ENCODE assay signal across 8 cellular contexts in the genomic region with DNA sequence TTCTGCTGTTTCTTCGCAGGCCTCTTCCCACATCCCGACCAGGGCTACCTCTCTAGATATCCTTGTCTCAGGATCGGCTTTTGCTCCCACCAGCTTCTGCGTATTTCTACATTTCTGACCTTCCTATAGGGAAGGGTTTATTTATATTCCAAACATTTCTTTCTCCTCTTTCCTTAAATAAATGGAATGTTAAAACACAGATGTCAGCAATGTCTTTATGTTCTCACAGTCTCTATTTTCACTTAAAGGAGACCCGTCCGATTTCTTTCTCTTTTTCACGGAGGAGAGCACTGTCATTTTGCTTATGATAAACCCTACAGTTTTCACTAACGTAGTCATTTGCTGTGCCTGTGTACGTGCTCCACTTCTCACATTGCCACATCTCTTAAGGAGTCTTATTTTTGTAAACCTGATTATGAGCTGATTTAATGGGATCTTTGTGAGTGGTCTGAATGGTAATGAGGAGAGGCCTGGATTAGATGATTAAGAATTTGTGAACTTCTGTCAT. TPM values are rescaled to one million over a fixed set of nuclear protein-coding genes. Genes with fewer than 3 reads are reported as not detected.
A peak's percentile ranks its signal among the peaks of the same experiment; 100 is the strongest.
DNase-seq lines count a peak whose midpoint lies in the region; ATAC-seq, FAIRE-seq and TF ChIP-seq lines count a peak whose summit lies in the region.

No MANE protein-coding gene starts in this region.

- H3K4me1 ChIP-seq in kidney (ENCODE audit: control insufficient read depth in 1 of 2, insufficient read depth in 1 of 2, low read depth in 1 of 2, low read length in 2 of 2) (peaks cover 0 to 4% of the 10 kb centered on the region in 2 donors), tibial artery (peaks cover 0 to 19% (median 12%) of the 10 kb centered on the region in 4 donors)

- H3K9ac ChIP-seq in kidney (ENCODE audit: low read length in 2 of 2): no peak overlapping the region

- ATAC-seq in HG03558 (IDR thresholded peaks at IDR 0.05; ENCODE audit: extremely low read depth, unreplicated experiment) (peak; percentile 8), GM18498 (IDR thresholded peaks at IDR 0.05; ENCODE audit: unreplicated experiment) (no peak)
- no peak for ATAC-seq in activated T-helper 17 cell treated with anti-CD3 and anti-CD28 coated beads, Interleukin-2, amount 50 U/mL, for 72 hours (replicated peaks)

- FAIRE-seq in kidney (lab: Jason Lieb, UNC): no peak

- H3K27me3 ChIP-seq in tibial artery: no peaks in the 10 kb centered on the region

- H3K9me3 Mint-ChIP-seq in activated T-helper 17 cell treated with anti-CD3 and anti-CD28 coated beads, Interleukin-2, amount 50 U/mL, for 72 hours: peaks cover under 1% of the 10 kb centered on the region

- H3K27ac ChIP-seq in kidney (ENCODE audit: low read depth in 2 of 2, low read length in 2 of 2) (no peak overlapping the region), tibial artery (no peak overlapping the region)

- H3K36me3 Mint-ChIP-seq in activated T-helper 17 cell treated with anti-CD3 and anti-CD28 coated beads, Interleukin-2, amount 50 U/mL, for 72 hours (ENCODE audit: low read depth): peaks cover 47% of the 10 kb centered on the region

- peaks cover 0 to 8% of the 10 kb centered on the region in 2 donors for H3K36me3 ChIP-seq in kidney (ENCODE audit: control insufficient read depth in 1 of 2, insufficient read depth in 2 of 2, low read length in 2 of 2)
- H3K36me3 ChIP-seq in tibial artery: peaks cover 0 to 21% (median 15%) of the 10 kb centered on the region in 3 donors

- peaks cover 11% of the 10 kb centered on the region for H3K4me1 Mint-ChIP-seq in activated T-helper 17 cell treated with anti-CD3 and anti-CD28 coated beads, Interleukin-2, amount 50 U/mL, for 72 hours

- intact Hi-C loops in kidney (cut with DNase I) (no loop called here), tibial artery (cut with DNase I; ENCODE audit: low total_unique reads) (loop anchor here (5.0 kb wide), 2 partner anchors 50 to 215 kb away; partner anchors contain the start of genes EXOSC7, ZDHHC3 and ZNF502)

- peak overlapping the region; percentile 87 to 100 for H3K4me3 ChIP-seq in kidney (ENCODE audit: low read length in 2 of 2)
- peak overlapping the region; percentile 83 to 94 for H3K4me3 ChIP-seq in tibial artery

- DNase-seq in GM04503 (ENCODE audit: low read depth): peak; percentile 2
- no peak for DNase-seq in kidney
- DNase-seq in tibial artery: no peak
- no peak for DNase-seq in NCI-H128 (lab: John Stamatoyannopoulos, UW; ENCODE audit: unreplicated experiment)
- no peak for DNase-seq in GM20000 (ENCODE audit: low spot score)

- peak overlapping the region; percentile 74 for H3K27ac Mint-ChIP-seq in activated T-helper 17 cell treated with anti-CD3 and anti-CD28 coated beads, Interleukin-2, amount 50 U/mL, for 72 hours

- TF ChIP-seq CTCF in kidney (IDR thresholded peaks at IDR 0.05; ENCODE audit: borderline replicate concordance, extremely low read depth, insufficient read depth): no peak
- no peak for TF ChIP-seq CTCF in tibial artery (IDR thresholded peaks at IDR 0.05)
- TF ChIP-seq CTCF in GM20000 (IDR thresholded peaks at IDR 0.05; ENCODE audit: extremely low read depth, missing control alignments): no peak

- H3K4me3 Mint-ChIP-seq in activated T-helper 17 cell treated with anti-CD3 and anti-CD28 coated beads, Interleukin-2, amount 50 U/mL, for 72 hours: peak overlapping the region; percentile 88

- H3K9me3 ChIP-seq in kidney (ENCODE audit: control insufficient read depth in 1 of 2, low read length in 2 of 2) (peaks cover 0 to 7% of the 10 kb centered on the region in 2 donors), tibial artery (peaks cover 0 to 4% (median 0%) of the 10 kb centered on the region in 3 donors)

- H3K27me3 Mint-ChIP-seq in activated T-helper 17 cell treated with anti-CD3 and anti-CD28 coated beads, Interleukin-2, amount 50 U/mL, for 72 hours: no peaks in the 10 kb centered on the region

RNA-seq across cellular contexts. Expression of gene KIF15, which starts 0.6 kb away (rescaled TPM):
- 10 to 100 TPM; 25.3 to 34.7 TPM for total RNA-seq in activated T-helper 17 cell treated with anti-CD3 and anti-CD28 coated beads, Interleukin-2, amount 50 U/mL, for 72 hours
- 0.72 TPM for total RNA-seq in kidney
- polyA plus RNA-seq in kidney (ENCODE audit: insufficient read depth, low read depth, low replicate concordance): 0.32 TPM

RNA-seq across cellular contexts. Expression of gene KIAA1143, which starts 0.8 kb away (rescaled TPM):
- 10 to 100 TPM; 21.0 to 26.1 TPM for total RNA-seq in activated T-helper 17 cell treated with anti-CD3 and anti-CD28 coated beads, Interleukin-2, amount 50 U/mL, for 72 hours
- total RNA-seq in kidney: 27.6 TPM
- polyA plus RNA-seq in kidney (ENCODE audit: insufficient read depth, low read depth, low replicate concordance): 8.3 TPM

RNA-seq across cellular contexts. Expression of gene ZNF501, which starts 32.8 kb away (rescaled TPM):
- 1 to 10 TPM in 1 of 2 donors, under 1 TPM in 1; 0.73 to 1.7 TPM for total RNA-seq in activated T-helper 17 cell treated with anti-CD3 and anti-CD28 coated beads, Interleukin-2, amount 50 U/mL, for 72 hours
- 4.2 TPM for total RNA-seq in kidney
- polyA plus RNA-seq in kidney (ENCODE audit: insufficient read depth, low read depth, low replicate concordance): 1.5 TPM

RNA-seq across cellular contexts. Expression of gene ZNF502, which starts 49.8 kb away (rescaled TPM):
- 1 to 10 TPM in 1 of 2 donors, under 1 TPM in 1; 0.73 to 1.5 TPM for total RNA-seq in activated T-helper 17 cell treated with anti-CD3 and anti-CD28 coated beads, Interleukin-2, amount 50 U/mL, for 72 hours
- total RNA-seq in kidney: 6.0 TPM
- 2.3 TPM for polyA plus RNA-seq in kidney (ENCODE audit: insufficient read depth, low read depth, low replicate concordance)

Comparison
In these comparisons a context has a peak if more than half of its experiments do, and no peak if none do; other contexts are left out.
1. RNA of gene KIF15, which starts 0.6 kb away (total RNA-seq): 25.3 to 34.7 TPM in activated T-helper 17 cell treated with anti-CD3 and anti-CD28 coated beads, Interleukin-2, amount 50 U/mL, for 72 hours; 0.72 TPM in kidney (single experiment); every median in the first group is over 10 times any median in the second.